ENCODE assay signal across 14 cellular contexts in the genomic region with DNA sequence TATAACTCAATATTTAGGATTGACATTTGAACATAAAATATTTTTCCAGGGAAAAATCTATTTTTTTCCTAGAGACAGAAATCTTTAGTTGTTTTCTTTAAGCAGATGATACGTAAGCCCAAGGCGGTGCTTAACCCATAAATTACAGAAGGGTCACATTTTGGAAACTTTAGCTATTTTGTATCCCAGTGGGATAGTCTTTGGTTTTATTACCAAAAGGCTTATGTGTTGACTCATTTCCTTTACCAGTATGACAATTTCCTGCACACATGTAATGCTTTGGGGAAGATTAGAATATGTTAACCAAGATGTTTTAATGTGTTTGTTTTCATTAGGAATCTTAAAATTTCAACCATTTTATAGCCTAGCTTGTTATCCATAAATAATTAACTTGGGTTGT. TPM values are rescaled to one million over a fixed set of nuclear protein-coding genes. Genes with fewer than 3 reads are reported as not detected.
A peak's percentile ranks its signal among the peaks of the same experiment; 100 is the strongest.
DNase-seq lines count a peak whose midpoint lies in the region; ATAC-seq and TF ChIP-seq lines count a peak whose summit lies in the region.
"Had no signal": no experiment of that assay in that cellular context is flagged by ENCODE, and none has a peak within 500 bp of the region (broad histone marks: within the 10 kb centered on the region; RNA-seq: fewer than 3 reads in every experiment).

No MANE protein-coding gene starts in this region.

- H4K20me1 ChIP-seq in IMR-90 (ENCODE audit: insufficient read depth, low read length) = no peaks in the 10 kb centered on the region; the same call in 1 of the 2 replicates

- DNase-seq in BJ (ENCODE audit: low read depth) (peak; percentile 76), IMR-90 (peak; percentile 92), ascending aorta (ENCODE audit: low spot score in 2 of 2) (no peak), iris pigment epithelial cell (ENCODE audit: low read depth) (peak; percentile 83), MG63 (no peak), NCI-H526 (lab: John Stamatoyannopoulos, UW) (no peak), NCI-H1436 treated with DMSO at 0.1 percent for 48 hours (lab: John Stamatoyannopoulos, UW) (no peak)
- DNase-seq: activated T-cell treated with anti-CD3 and anti-CD28 coated beads, Interleukin-2, amount 50 U/mL, for 72 hours; NCI-H345; stimulated activated CD4-positive, alpha-beta T cell treated with anti-CD3 and anti-CD28 coated beads, Interleukin-2, amount 100 ng/mL, for 48 hours; T-helper 9 cell; testis had no signal

- no peak overlapping the region for H4K5ac ChIP-seq in IMR-90 (ENCODE audit: low read depth, low read length)

- no peaks in the 10 kb centered on the region for H3K36me3 ChIP-seq in BJ (ENCODE audit: control insufficient read depth, insufficient read depth, low read length)
- H3K36me3 ChIP-seq in IMR-90 (ENCODE audit: control insufficient read depth, insufficient read depth, low read length) = peaks cover 12% of the 10 kb centered on the region
- peaks cover 5 to 7% of the 10 kb centered on the region in 2 donors for H3K36me3 ChIP-seq in ascending aorta
- peaks cover 24% of the 10 kb centered on the region for H3K36me3 ChIP-seq in MG63
- H3K36me3 ChIP-seq: neural progenitor cell had no signal

- WGBS in IMR-90 (ENCODE audit: extremely low coverage in 2 of 2, insufficient read length in 1 of 2), 2 experiments = no CpG with 5 or more reads among the region's 2 CpGs

- no peak overlapping the region for H2AK9ac ChIP-seq in IMR-90 (replicated peaks; ENCODE audit: low read depth, low read length, poor library complexity)

- H3K27ac ChIP-seq in IMR-90 (ENCODE audit: insufficient read depth, low read length) (peak overlapping the region; percentile 41; the same call in 1 of the 2 replicates), ascending aorta (peak overlapping the region; percentile 22 to 33)
- H3K27ac ChIP-seq: neural progenitor cell, testis had no signal

- peaks cover 1% of the 10 kb centered on the region; the same call in 1 of the 2 replicates for H3K4me1 ChIP-seq in IMR-90 (ENCODE audit: control insufficient read depth, insufficient read depth, low read length)
- peaks cover 0 to 2% of the 10 kb centered on the region in 2 donors for H3K4me1 ChIP-seq in ascending aorta
- H3K4me1 ChIP-seq: neural progenitor cell, testis had no signal

- no peaks in the 10 kb centered on the region for H3K9me1 ChIP-seq in IMR-90 (ENCODE audit: insufficient read depth, low read length)

- intact Hi-C loops in IMR-90 (cut with micrococcal nuclease) = no loop called here
- intact Hi-C loops in ascending aorta (cut with DNase I) = no loop called here

- H3K79me1 ChIP-seq in IMR-90 (ENCODE audit: low read depth in 1 of 2, low read length in 2 of 2) = peaks cover 4 to 34% of the 10 kb centered on the region in 2 experiments

- no peak overlapping the region for H3K18ac ChIP-seq in IMR-90 (ENCODE audit: low read depth, low read length)

- H2BK15ac ChIP-seq in IMR-90 (ENCODE audit: low read depth, low read length) = no peak overlapping the region

- H3K14ac ChIP-seq in IMR-90 (replicated peaks; ENCODE audit: low read depth, low read length) = no peak overlapping the region

- dilution Hi-C loops in IMR-90 (cut with HindIII; ENCODE audit: low sequenced_read_pairs, unreplicated experiment) = no loop called here

- no peak overlapping the region for H3K9ac ChIP-seq in IMR-90 (ENCODE audit: low read depth, low read length)
- H3K9ac ChIP-seq: neural progenitor cell had no signal

- TF ChIP-seq POLR2A in IMR-90 (IDR thresholded peaks at IDR 0.05; ENCODE audit: low read depth, low read length) = no peak

- H3K27me3 ChIP-seq in BJ (ENCODE audit: control insufficient read depth, insufficient read depth, low read length) (no peaks in the 10 kb centered on the region), IMR-90 (ENCODE audit: control insufficient read depth, insufficient read depth, low read length) (no peaks in the 10 kb centered on the region), ascending aorta (no peaks in the 10 kb centered on the region), MG63 (no peaks in the 10 kb centered on the region)
- H3K27me3 ChIP-seq: neural progenitor cell, testis had no signal

- CTCF ChIA-PET in BJ (lab: Yijun Ruan, JAX) (interaction anchor here (1.1 to 2.1 kb wide), 7 partner anchors 9 to 402 kb away, joined by 3 to 11 read pairs (median 4); no protein-coding TSS in a partner anchor), IMR-90 (lab: Yijun Ruan, JAX) (interaction anchor here (0.6 to 1.0 kb wide), 5 partner anchors 10 to 395 kb away, joined by 3 to 4 read pairs (median 3); no protein-coding TSS in a partner anchor)

- TF ChIP-seq CTCF in BJ (IDR thresholded peaks at IDR 0.05; ENCODE audit: insufficient read depth, low read depth, low read length) (no peak), IMR-90 (conservative IDR thresholded peaks at IDR 0.05; ENCODE audit: low read depth, low read length) (no peak), ascending aorta (IDR thresholded peaks at IDR 0.05) (no peak)

- no peak overlapping the region for H4K91ac ChIP-seq in IMR-90 (ENCODE audit: insufficient read depth, low read depth, low read length)

- POLR2A ChIA-PET in BJ (lab: Charles Lee) = no interaction called here
- POLR2A ChIA-PET in IMR-90 (lab: Charles Lee; ENCODE audit: unreplicated experiment) = no interaction called here

- no peak overlapping the region for H3K23ac ChIP-seq in IMR-90 (ENCODE audit: low read depth, low read length)

- H3K4me3 ChIP-seq in BJ (ENCODE audit: low read depth, low read length) = no peak overlapping the region
- H3K4me3 ChIP-seq in IMR-90 (ENCODE audit: insufficient read depth, low read depth, low read length) = no peak overlapping the region
- no peak overlapping the region for H3K4me3 ChIP-seq in ascending aorta
- H3K4me3 ChIP-seq in MG63 = no peak overlapping the region
- H3K4me3 ChIP-seq: neural progenitor cell, testis had no signal

- peak overlapping the region; percentile 83 for H2BK5ac ChIP-seq in IMR-90 (ENCODE audit: low read depth, low read length, poor library complexity, severe bottlenecking)

- H3K56ac ChIP-seq in IMR-90 (ENCODE audit: extremely low read depth, insufficient read depth, low read length) = no peak overlapping the region

- in situ Hi-C loops in IMR-90 (cut with MboI; ENCODE audit: low sequenced_read_pairs) = loop anchor here (25.0 kb wide), 1 partner anchor 750 kb away; no protein-coding TSS in a partner anchor

- no peak for TF ChIP-seq RAD21 in IMR-90 (IDR thresholded peaks at IDR 0.05; ENCODE audit: low read length)

- H2BK20ac ChIP-seq in IMR-90 (ENCODE audit: low read depth, low read length) = no peak overlapping the region

- H2AK5ac ChIP-seq in IMR-90 (ENCODE audit: low read depth, low read length) = no peak overlapping the region

- no TSS peak for BruUV-seq in IMR-90 (replicated peaks; lab: Mats Ljungman, UMichigan)

- no peak overlapping the region for H2AFZ ChIP-seq in IMR-90 (replicated peaks; ENCODE audit: low read length, poor library complexity)
- H2AFZ ChIP-seq: neural progenitor cell had no signal

- H2BK120ac ChIP-seq in IMR-90 (ENCODE audit: low read depth, low read length) = no peak overlapping the region

- H3K4ac ChIP-seq in IMR-90 (ENCODE audit: low read depth, low read length) = no peak overlapping the region

- H3K4me2 ChIP-seq in IMR-90 (ENCODE audit: low read depth, low read length) = peak overlapping the region; percentile 55
- H3K4me2 ChIP-seq: neural progenitor cell had no signal

- H4K8ac ChIP-seq in IMR-90 (ENCODE audit: low read depth in 2 of 2, low read length in 2 of 2) = no peak overlapping the region; a peak in 1 of 4 replicates

- ATAC-seq in IMR-90 (ENCODE audit: low read depth) (peak; percentile 91), HG02623 (IDR thresholded peaks at IDR 0.05; ENCODE audit: unreplicated experiment) (no peak)
- ATAC-seq: activated T-cell treated with anti-CD3 and anti-CD28 coated beads, Interleukin-2, amount 50 U/mL, for 72 hours had no signal

- no peaks in the 10 kb centered on the region for H3K9me3 ChIP-seq in IMR-90 (ENCODE audit: control insufficient read depth, insufficient read depth, low read length)
- H3K9me3 ChIP-seq in ascending aorta = no peaks in the 10 kb centered on the region
- no peaks in the 10 kb centered on the region for H3K9me3 ChIP-seq in MG63
- H3K9me3 ChIP-seq: testis had no signal

TF ChIP-seq in IMR-90, 13 proteins besides CTCF, POLR2A, EP300 and RAD21 (continues in another document):
- TF ChIP-seq RCOR1 (IDR thresholded peaks at IDR 0.05; ENCODE audit: insufficient replicate concordance, low read length) = no peak
- TF ChIP-seq RFX5 (IDR thresholded peaks at IDR 0.05; ENCODE audit: low read depth, low read length) = no peak
- no peak for TF ChIP-seq NFE2L2 (IDR thresholded peaks at IDR 0.05; ENCODE audit: low read depth, low read length)
- no peak for TF ChIP-seq MAZ (IDR thresholded peaks at IDR 0.05; ENCODE audit: borderline replicate concordance, low read depth, low read length)
- TF ChIP-seq FOS (IDR thresholded peaks at IDR 0.05; ENCODE audit: low read depth, low read length) = peak; percentile 31; the same call in 1 of the 2 replicates
- no peak for TF ChIP-seq BHLHE40 (IDR thresholded peaks at IDR 0.05; ENCODE audit: low read depth, low read length)
- TF ChIP-seq SMC3 (IDR thresholded peaks at IDR 0.05; ENCODE audit: low read depth, low read length) = no peak
- TF ChIP-seq, protein P1, sequence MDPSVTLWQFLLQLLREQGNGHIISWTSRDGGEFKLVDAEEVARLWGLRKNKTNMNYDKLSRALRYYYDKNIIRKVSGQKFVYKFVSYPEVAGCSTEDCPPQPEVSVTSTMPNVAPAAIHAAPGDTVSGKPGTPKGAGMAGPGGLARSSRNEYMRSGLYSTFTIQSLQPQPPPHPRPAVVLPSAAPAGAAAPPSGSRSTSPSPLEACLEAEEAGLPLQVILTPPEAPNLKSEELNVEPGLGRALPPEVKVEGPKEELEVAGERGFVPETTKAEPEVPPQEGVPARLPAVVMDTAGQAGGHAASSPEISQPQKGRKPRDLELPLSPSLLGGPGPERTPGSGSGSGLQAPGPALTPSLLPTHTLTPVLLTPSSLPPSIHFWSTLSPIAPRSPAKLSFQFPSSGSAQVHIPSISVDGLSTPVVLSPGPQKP (IDR thresholded peaks at IDR 0.05; ENCODE audit: borderline replicate concordance, low read depth, low read length) = no peak
- 0 out of 2 replicates have a peak, but pooled peaks have one; percentile 1 for TF ChIP-seq CEBPB (IDR thresholded peaks at IDR 0.05; ENCODE audit: low read depth, low read length)
- TF ChIP-seq MXI1 (IDR thresholded peaks at IDR 0.05; ENCODE audit: borderline replicate concordance, low read depth, low read length) = no peak
- no peak for TF ChIP-seq CHD1 (IDR thresholded peaks at IDR 0.05; ENCODE audit: low read depth, low read length)
- no peak for TF ChIP-seq MAFK (IDR thresholded peaks at IDR 0.05; ENCODE audit: low read depth, low read length)

RNA-seq across cellular contexts. Expression of a gene that starts 24.8 kb away (rescaled TPM):
- 96.9 and 139 TPM in 2 replicates for polyA plus RNA-seq in BJ (2011; rRNA removed)
- 36.9 and 43.9 TPM in 2 replicates for polyA minus RNA-seq in BJ (2011; rRNA and poly(A)+ RNA removed)
- total RNA-seq in IMR-90 (2012; rRNA removed) = 114 and 140 TPM in 2 replicates
- 95.5 and 110 TPM in 2 replicates for polyA plus RNA-seq in IMR-90 (2012; rRNA removed)
- polyA plus RNA-seq in IMR-90 (2012; cell fraction: cytosol; rRNA removed) = 28.9 and 45.4 TPM in 2 replicates
- 9.3 and 66.4 TPM in 2 replicates for polyA plus RNA-seq in IMR-90 (2012; cell fraction: nucleus; rRNA removed; ENCODE audit: low replicate concordance)
- total RNA-seq in ascending aorta = 81.0 TPM
- 89.1 and 107 TPM in 2 replicates for total RNA-seq in MG63 (2014; rRNA removed; shearing (Covaris generic); ENCODE audit: low replicate concordance)

Comparison
In these comparisons a context has a peak if more than half of its experiments do, and no peak if none do; other contexts are left out.
1. DNase-seq: peak in BJ (single experiment), IMR-90 (single experiment) and iris pigment epithelial cell (single experiment); none in ascending aorta (0 of 2), MG63 (single experiment), NCI-H526 (0 of 2) and NCI-H1436 treated with DMSO at 0.1 percent for 48 hours (single experiment).